8 cellular contexts compared by ENCODE assay signal in the genomic region with DNA sequence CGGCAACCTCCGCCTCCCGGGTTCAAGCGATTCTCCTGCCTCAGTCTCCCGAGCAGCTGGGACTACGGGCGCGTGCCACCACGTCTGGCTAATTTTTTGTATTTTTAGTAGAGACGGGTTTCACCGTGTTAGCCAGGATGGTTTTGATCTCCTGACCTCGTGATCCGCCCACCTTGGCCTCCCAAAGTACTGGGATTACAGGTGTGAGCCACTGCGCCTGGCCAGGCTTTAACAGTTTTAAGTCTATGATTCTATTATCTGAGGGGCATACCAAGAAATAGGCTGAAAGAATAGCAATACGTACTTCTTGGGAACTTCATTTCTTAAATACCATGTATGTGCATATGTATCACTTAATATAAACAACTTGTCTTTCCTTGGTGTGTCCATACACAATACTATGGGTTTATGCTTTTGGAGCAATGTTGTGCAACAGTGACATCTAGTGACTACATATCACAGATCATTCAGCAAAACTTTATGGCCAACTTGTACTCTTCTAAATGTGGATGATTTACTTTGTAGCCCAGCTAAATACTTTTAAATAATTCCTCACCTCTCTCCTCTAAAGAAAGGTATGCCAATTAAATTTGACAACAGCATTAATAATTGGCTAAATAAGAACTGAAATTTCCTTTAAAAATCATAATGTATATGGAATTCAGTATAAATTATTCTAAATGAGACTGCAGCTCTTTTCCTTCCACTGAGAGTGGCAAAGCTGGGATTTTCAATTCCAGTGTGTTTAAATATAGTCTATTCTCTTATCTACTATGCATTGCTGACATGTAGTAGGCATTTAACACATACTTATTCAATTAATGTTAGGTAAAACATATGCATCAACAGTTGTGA. TPM values are rescaled to one million over a fixed set of nuclear protein-coding genes. Genes with fewer than 3 reads are reported as not detected.
A peak's percentile ranks its signal among the peaks of the same experiment; 100 is the strongest.
DNase-seq lines count a peak whose midpoint lies in the region; ATAC-seq, FAIRE-seq and TF ChIP-seq lines count a peak whose summit lies in the region.

No MANE protein-coding gene starts in this region.

- FAIRE-seq in urothelium cell line (lab: Jason Lieb, UNC): peak; percentile 71

- no peak overlapping the region for H3K4me2 ChIP-seq in OCI-LY7 (ENCODE audit: low read length)

- CTCF ChIA-PET in OCI-LY7 (lab: Charles Lee; ENCODE audit: unreplicated experiment): interaction anchor here (0.6 kb wide), 1 partner anchor 83 kb away, joined by 3 read pairs; no protein-coding TSS in a partner anchor

- no peak for TF ChIP-seq POLR2A in right lobe of liver (IDR thresholded peaks at IDR 0.05)

- no peaks in the 10 kb centered on the region for H3K79me2 ChIP-seq in OCI-LY7 (ENCODE audit: insufficient read depth, low read depth, low read length)

- no peaks in the 10 kb centered on the region for H3K9me3 ChIP-seq in OCI-LY7 (ENCODE audit: low read length)
- H3K9me3 ChIP-seq in colonic mucosa: no peaks in the 10 kb centered on the region
- no peaks in the 10 kb centered on the region for H3K9me3 ChIP-seq in right lobe of liver

- BruUV-seq in OCI-LY7 (replicated peaks; lab: Mats Ljungman, UMichigan): no TSS peak

- H4K20me1 ChIP-seq in OCI-LY7 (ENCODE audit: insufficient read depth, low read length): no peaks in the 10 kb centered on the region

- H2AFZ ChIP-seq in OCI-LY7 (ENCODE audit: low read length): no peak overlapping the region

- no peak overlapping the region for H3K27ac ChIP-seq in OCI-LY7 (ENCODE audit: low read depth, low read length, poor library complexity, severe bottlenecking)
- H3K27ac ChIP-seq in colonic mucosa: no peak overlapping the region
- H3K27ac ChIP-seq in right lobe of liver: no peak overlapping the region

- POLR2A ChIA-PET in OCI-LY7 (lab: Charles Lee): interaction anchor here (0.5 to 0.9 kb wide), 4 partner anchors 11 to 577 kb away, joined by 3 to 5 read pairs (median 3); a partner anchor contains a TSS

- H3K4me1 ChIP-seq in OCI-LY7 (ENCODE audit: insufficient read depth, low read length, poor library complexity, severe bottlenecking): no peaks in the 10 kb centered on the region
- H3K4me1 ChIP-seq in colonic mucosa: peaks cover 4% of the 10 kb centered on the region
- H3K4me1 ChIP-seq in right lobe of liver: peaks cover 0 to 14% (median 3%) of the 10 kb centered on the region in 4 donors

- DNase-seq in NOMO-1 (lab: John Stamatoyannopoulos, UW; ENCODE audit: unreplicated experiment in 2 of 2) (peak; percentile 23 to 52), NOMO-1 treated with dmso at 0.1 percent for 144 hours (lab: John Stamatoyannopoulos, UW; ENCODE audit: unreplicated experiment) (no peak), HS-5 (ENCODE audit: low read depth) (peak; percentile 32), OCI-LY7 (ENCODE audit: low spot score) (peak; percentile 75), colonic mucosa (peak; percentile 37), right lobe of liver (no peak), urothelium cell line (ENCODE audit: low spot score) (peak; percentile 49)

- ATAC-seq in GM21381 (IDR thresholded peaks at IDR 0.05; ENCODE audit: unreplicated experiment): peak; percentile 80
- ATAC-seq in right lobe of liver: peak; percentile 94 to 97 (median 96)

- H3K27me3 ChIP-seq in colonic mucosa (no peaks in the 10 kb centered on the region), right lobe of liver (no peaks in the 10 kb centered on the region)

- intact Hi-C loops in OCI-LY7 (cut with micrococcal nuclease; ENCODE audit: unreplicated experiment) (loop anchor here (1.0 to 5.0 kb wide), 4 partner anchors 82 to 560 kb away; a partner anchor contains a TSS), colonic mucosa (cut with DNase I) (no loop called here), right lobe of liver (cut with DNase I) (loop anchor here in 1 of 2 donors (10.0 kb wide), 1 partner anchor 394 kb away; no protein-coding TSS in a partner anchor)

- H3K9me2 ChIP-seq in OCI-LY7 (ENCODE audit: insufficient read depth, low read length): no peaks in the 10 kb centered on the region

- peak; percentile 91 for TF ChIP-seq CTCF in OCI-LY7 (conservative IDR thresholded peaks at IDR 0.05; ENCODE audit: low read length)
- TF ChIP-seq CTCF in colonic mucosa (IDR thresholded peaks at IDR 0.05): peak; percentile 53
- TF ChIP-seq CTCF in right lobe of liver (IDR thresholded peaks at IDR 0.05): peak; percentile 72 to 77 (median 77)

- WGBS in right lobe of liver (ENCODE audit: insufficient coverage, low coverage, low lambda C conversion rate, missing lambda C conversion rate): 49% methylated on average over 10 of the region's 15 CpGs

- H3K4me3 ChIP-seq in OCI-LY7 (ENCODE audit: low read depth, low read length, poor library complexity, severe bottlenecking) (no peak overlapping the region), colonic mucosa (no peak overlapping the region), right lobe of liver (no peak overlapping the region)

- H3K9ac ChIP-seq in colonic mucosa (ENCODE audit: low read depth in 2 of 2, low read length in 2 of 2): no peak overlapping the region

- H3K36me3 ChIP-seq in OCI-LY7 (ENCODE audit: insufficient read depth, low read length) (no peaks in the 10 kb centered on the region), colonic mucosa (no peaks in the 10 kb centered on the region), right lobe of liver (no peaks in the 10 kb centered on the region)

RNA-seq across cellular contexts. Expression of a gene that starts 10.4 kb away (rescaled TPM):
- 0.88 and 2.3 TPM in 2 replicates for total RNA-seq in OCI-LY7 (2014; rRNA removed; shearing (Covaris generic))
- total RNA-seq in OCI-LY7 (2022) (2.0 and 3.3 TPM in 2 replicates), colonic mucosa (not detected), right lobe of liver (under 1 TPM in 4 of 6 experiments, not detected in 2; 0.24 to 0.56 (median 0.51) TPM)

Comparison
In these comparisons a context has a peak if more than half of its experiments do, and no peak if none do; other contexts are left out.
1. DNase-seq: peak in NOMO-1 (2 of 2), HS-5 (single experiment), OCI-LY7 (single experiment), colonic mucosa (single experiment) and urothelium cell line (single experiment); none in NOMO-1 treated with dmso at 0.1 percent for 144 hours (single experiment) and right lobe of liver (0 of 3).
2. Peak in every context shown above with its lines, with median percentiles within 50 percentile points of each other: CTCF ChIP-seq.